In genomic region chr3:116238863-116239262, GRCh38 we compare ENCODE assay signal across 22 cellular contexts.
"Had no signal": no experiment of that assay in that cellular context is flagged by ENCODE, and none has a peak within 500 bp of the region (broad histone marks: within the 10 kb centered on the region; RNA-seq: fewer than 3 reads in every experiment).

No MANE protein-coding gene starts in this region.

- FAIRE-seq: endometrium, keratinocyte, small intestine had no signal

- H3K4me1 ChIP-seq: esophagus squamous epithelium, left ventricle myocardium inferior, lower lobe of right lung, suprapubic skin, thyroid gland, uterus had no signal

- H3K4me3 ChIP-seq: esophagus squamous epithelium, left ventricle myocardium inferior, lower lobe of right lung, neural progenitor cell, ovary, suprapubic skin, thyroid gland, uterus had no signal

- DNase-seq: effector memory CD4-positive, alpha-beta T cell; esophagus squamous epithelium; foreskin fibroblast; immature natural killer cell; left cardiac atrium; left ventricle myocardium inferior; lower lobe of right lung; mesenchymal stem cell; midbrain; nucleus accumbens; ovary; right cardiac atrium; small intestine; stimulated activated CD4-positive, alpha-beta T cell treated with anti-CD3 and anti-CD28 coated beads, Interleukin-4, amount 100 ng/mL, for 1 hour; stimulated activated CD8-positive, alpha-beta memory T cell treated with anti-CD3 and anti-CD28 coated beads, Interleukin-4, amount 100 ng/mL, for 48 hours; stimulated activated naive CD8-positive, alpha-beta T cell treated with anti-CD3 and anti-CD28 coated beads, Interleukin-15, Interleukin-2, amounts not matched to agents 100 U/mL and 50 U/mL, for 24 hours; thyroid gland; uterus had no signal

- H3K27me3 ChIP-seq: esophagus squamous epithelium, neural progenitor cell, ovary, suprapubic skin, thyroid gland, uterus had no signal

- H3K36me3 ChIP-seq: esophagus squamous epithelium, left ventricle myocardium inferior, lower lobe of right lung, neural progenitor cell, ovary, suprapubic skin, thyroid gland, uterus had no signal

- H3K9me3 ChIP-seq: esophagus squamous epithelium, left ventricle myocardium inferior, lower lobe of right lung, ovary, suprapubic skin, thyroid gland, uterus had no signal
